18 cellular contexts compared by ENCODE assay signal in the genomic region with DNA sequence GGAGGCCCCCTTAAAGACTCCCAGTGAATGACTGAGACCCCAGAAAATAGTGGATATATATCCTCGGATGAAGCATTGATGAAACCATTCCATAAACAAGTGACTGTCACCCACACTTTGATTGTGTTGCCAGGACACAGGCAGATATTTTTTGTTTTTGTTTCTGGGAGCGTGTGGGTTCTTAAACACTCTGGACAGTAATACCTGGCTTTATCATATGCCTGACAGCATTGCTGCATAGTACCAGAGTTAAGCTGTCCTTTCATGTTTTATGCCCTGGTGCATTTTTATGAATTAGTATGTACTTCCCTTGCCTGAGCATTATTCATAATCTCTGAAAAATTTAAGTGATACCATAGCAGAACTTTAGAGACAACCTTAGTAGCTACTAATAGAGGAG. TPM values are rescaled to one million over a fixed set of nuclear protein-coding genes. Genes with fewer than 3 reads are reported as not detected.
DNase-seq lines count a peak whose midpoint lies in the region; ATAC-seq, FAIRE-seq and TF ChIP-seq lines count a peak whose summit lies in the region.
"Had no signal": no experiment of that assay in that cellular context is flagged by ENCODE, and none has a peak within 500 bp of the region (broad histone marks: within the 10 kb centered on the region; RNA-seq: fewer than 3 reads in every experiment).

No MANE protein-coding gene starts in this region.

- H3K4me1 Mint-ChIP-seq in activated naive CD4-positive, alpha-beta T cell treated with anti-CD3 and anti-CD28 coated beads for 36 hours (ENCODE audit: low read depth) = peaks cover 15% of the 10 kb centered on the region
- peaks cover 25% of the 10 kb centered on the region for H3K4me1 Mint-ChIP-seq in CD8-positive, alpha-beta T cell (ENCODE audit: low read depth)
- peaks cover 21% of the 10 kb centered on the region for H3K4me1 Mint-ChIP-seq in mesothelial cell of epicardium

- no peaks in the 10 kb centered on the region for H3K27me3 Mint-ChIP-seq in activated naive CD4-positive, alpha-beta T cell treated with anti-CD3 and anti-CD28 coated beads for 36 hours (ENCODE audit: low read depth)
- H3K27me3 Mint-ChIP-seq in CD8-positive, alpha-beta T cell (ENCODE audit: low read depth) = no peaks in the 10 kb centered on the region
- no peaks in the 10 kb centered on the region for H3K27me3 Mint-ChIP-seq in mesothelial cell of epicardium (ENCODE audit: low read depth)

- BruUV-seq in K562 (replicated peaks; lab: Mats Ljungman, UMichigan) = no TSS peak

- peaks cover 27% of the 10 kb centered on the region for H3K36me3 Mint-ChIP-seq in activated naive CD4-positive, alpha-beta T cell treated with anti-CD3 and anti-CD28 coated beads for 36 hours (ENCODE audit: low read depth)
- H3K36me3 Mint-ChIP-seq in CD8-positive, alpha-beta T cell = peaks cover 63% of the 10 kb centered on the region
- peaks cover 14% of the 10 kb centered on the region for H3K36me3 Mint-ChIP-seq in mesothelial cell of epicardium

- H3K79me2 ChIP-seq in K562 (ENCODE audit: control insufficient read depth, insufficient read depth, low read length) = peaks cover 44% of the 10 kb centered on the region

- TF ChIP-seq EP300 in K562 (IDR thresholded peaks at IDR 0.05; ENCODE audit: low read length) = no peak

- peaks cover 5% of the 10 kb centered on the region for H3K36me3 ChIP-seq in CD8-positive, alpha-beta T cell (ENCODE audit: insufficient read depth, low read length)
- peaks cover 50% of the 10 kb centered on the region; the same call in 2 of the 3 replicates for H3K36me3 ChIP-seq in K562 (ENCODE audit: control insufficient read depth, insufficient read depth, low read length)

- TF ChIP-seq POLR2A in K562 (conservative IDR thresholded peaks at IDR 0.05) = no peak

- peak overlapping the region in 1 of 2 experiments; percentile 31; a peak in 2 of 4 replicates for H3K9ac ChIP-seq in K562 (ENCODE audit: insufficient read depth in 1 of 2, low read depth in 2 of 2, low read length in 2 of 2)
- H3K9ac ChIP-seq: BLaER1 treated with 17β-estradiol and CSF1 and Interleukin-3, amounts not matched to agents 10 nM and 100 nM had no signal

- H3K4me3 Mint-ChIP-seq in activated naive CD4-positive, alpha-beta T cell treated with anti-CD3 and anti-CD28 coated beads for 36 hours = no peak overlapping the region
- H3K4me3 Mint-ChIP-seq in CD8-positive, alpha-beta T cell = no peak overlapping the region
- no peak overlapping the region for H3K4me3 Mint-ChIP-seq in mesothelial cell of epicardium

- H3K27ac Mint-ChIP-seq in activated naive CD4-positive, alpha-beta T cell treated with anti-CD3 and anti-CD28 coated beads for 36 hours = peak overlapping the region; percentile 16
- peak overlapping the region; percentile 25 for H3K27ac Mint-ChIP-seq in CD8-positive, alpha-beta T cell
- H3K27ac Mint-ChIP-seq in mesothelial cell of epicardium = peak overlapping the region; percentile 32

- no peak overlapping the region for H2AFZ ChIP-seq in K562 (ENCODE audit: low read depth, low read length)

- no peak overlapping the region for H3K4me3 ChIP-seq in CD8-positive, alpha-beta T cell (ENCODE audit: low read depth, low read length)
- no peak overlapping the region for H3K4me3 ChIP-seq in K562
- H3K4me3 ChIP-seq: A549; BLaER1 treated with 17β-estradiol and CSF1 and Interleukin-3, amounts not matched to agents 10 nM and 100 nM had no signal

- TF ChIP-seq RAD21 in K562 (CRISPR knock-in tag; conservative IDR thresholded peaks at IDR 0.05 in 1 of 2, IDR thresholded peaks at IDR 0.05 in 1 of 2) = no peak

- H3K27ac ChIP-seq in CD8-positive, alpha-beta T cell (ENCODE audit: low read depth, low read length) = no peak overlapping the region
- H3K27ac ChIP-seq in K562 (ENCODE audit: extremely low read depth, low read depth, low read length) = peak overlapping the region; percentile 11
- H3K27ac ChIP-seq: BLaER1 treated with 17β-estradiol and CSF1 and Interleukin-3, amounts not matched to agents 10 nM and 100 nM had no signal

- no peaks in the 10 kb centered on the region for H3K9me3 ChIP-seq in CD8-positive, alpha-beta T cell (ENCODE audit: low read length)
- H3K9me3 ChIP-seq in K562 (replicated peaks; ENCODE audit: control insufficient read depth, insufficient read depth, low read depth, low read length) = no peaks in the 10 kb centered on the region
- H3K9me3 ChIP-seq: A549; BLaER1 treated with 17β-estradiol and CSF1 and Interleukin-3, amounts not matched to agents 10 nM and 100 nM had no signal

- in situ Hi-C loops in K562 (cut with MboI) = no loop called here

- H3K27me3 ChIP-seq in CD8-positive, alpha-beta T cell (ENCODE audit: insufficient read depth, low read length) = no peaks in the 10 kb centered on the region
- no peaks in the 10 kb centered on the region for H3K27me3 ChIP-seq in K562 (ENCODE audit: control insufficient read depth in 2 of 2, insufficient read depth in 2 of 2, low read length in 2 of 2)
- H3K27me3 ChIP-seq: BLaER1 treated with 17β-estradiol and CSF1 and Interleukin-3, amounts not matched to agents 10 nM and 100 nM had no signal

- H4K20me1 ChIP-seq in K562 (replicated peaks; ENCODE audit: control insufficient read depth, insufficient read depth, low read length) = no peaks in the 10 kb centered on the region

- ATAC-seq in CD8-positive, alpha-beta T cell = no peak
- ATAC-seq in K562 = peak; percentile 63
- ATAC-seq: A549 had no signal

- H3K4me2 ChIP-seq in K562 (ENCODE audit: insufficient read depth, low read length) = no peak overlapping the region
- H3K4me2 ChIP-seq: A549; BLaER1 treated with 17β-estradiol and CSF1 and Interleukin-3, amounts not matched to agents 10 nM and 100 nM had no signal

- H3K9me1 ChIP-seq in K562 (ENCODE audit: control insufficient read depth, insufficient read depth, low read length) = no peaks in the 10 kb centered on the region

- 36% methylated on average over 2 of the region's 2 CpGs for WGBS in K562 (ENCODE audit: insufficient coverage, low coverage, missing lambda C conversion rate)

- POLR2A ChIA-PET in CD8-positive, alpha-beta T cell (lab: Charles Lee) = no interaction called here
- POLR2A ChIA-PET in K562 (lab: Yijun Ruan, JAX) = interaction anchor here (1.0 to 1.4 kb wide), 2 partner anchors 8 to 17 kb away, joined by 3 to 5 read pairs; no protein-coding TSS in a partner anchor

- H3K4me1 ChIP-seq in CD8-positive, alpha-beta T cell (ENCODE audit: insufficient read depth, low read length) = no peaks in the 10 kb centered on the region
- peaks cover 3 to 21% of the 10 kb centered on the region in 2 experiments for H3K4me1 ChIP-seq in K562 (replicated peaks in 1 of 2; ENCODE audit: control insufficient read depth in 2 of 2, insufficient read depth in 2 of 2, low read length in 2 of 2)
- H3K4me1 ChIP-seq: BLaER1 treated with 17β-estradiol and CSF1 and Interleukin-3, amounts not matched to agents 10 nM and 100 nM had no signal

- CTCF ChIA-PET in activated naive CD4-positive, alpha-beta T cell treated with anti-CD3 and anti-CD28 coated beads for 36 hours (lab: Charles Lee) = interaction anchor here (0.9 kb wide), 1 partner anchor 23 kb away, joined by 3 read pairs; no protein-coding TSS in a partner anchor
- CTCF ChIA-PET in CD8-positive, alpha-beta T cell (lab: Charles Lee) = no interaction called here
- CTCF ChIA-PET in K562 (lab: Yijun Ruan, JAX; ENCODE audit: low intra/inter-chr PET ratio) = no interaction called here

- H3K9me3 Mint-ChIP-seq in activated naive CD4-positive, alpha-beta T cell treated with anti-CD3 and anti-CD28 coated beads for 36 hours = no peaks in the 10 kb centered on the region
- H3K9me3 Mint-ChIP-seq in CD8-positive, alpha-beta T cell = no peaks in the 10 kb centered on the region
- no peaks in the 10 kb centered on the region for H3K9me3 Mint-ChIP-seq in mesothelial cell of epicardium

- DNase-seq in activated naive CD4-positive, alpha-beta T cell treated with anti-CD3 and anti-CD28 coated beads for 36 hours = no peak
- DNase-seq in activated naive CD4-positive, alpha-beta T cell treated with anti-CD3 and anti-CD28 coated beads, Interleukin-2, amount 50 U/mL, for 16 hours = no peak
- DNase-seq in CD8-positive, alpha-beta T cell = no peak
- DNase-seq in K562 (ENCODE audit: extremely low read depth in 1 of 4, low spot score in 3 of 4) (no peak), mesothelial cell of epicardium (ENCODE audit: low spot score in 2 of 2, unreplicated experiment in 2 of 2) (no peak), HuH-7 (ENCODE audit: low spot score) (no peak), NAMALWA (ENCODE audit: low spot score) (no peak)
- DNase-seq in stimulated activated CD4-positive, alpha-beta T cell treated with anti-CD3 and anti-CD28 coated beads, Interleukin-15, amount 100 ng/mL, for 24 hours = no peak
- DNase-seq: DMS79, KG1, MV-4-11, NCI-H1417, NCI-H187 treated with DMSO at 0.1 percent for 48 hours, NCI-H345, NCI-H524 treated with DMSO at 0.1 percent for 48 hours had no signal

- no peak for TF ChIP-seq CTCF in CD8-positive, alpha-beta T cell (IDR thresholded peaks at IDR 0.05)
- no peak for TF ChIP-seq CTCF in K562 (IDR thresholded peaks at IDR 0.05 in 2 of 3, conservative IDR thresholded peaks at IDR 0.05 in 1 of 3; ENCODE audit: insufficient read depth in 2 of 3, low read depth in 1 of 3, low read length in 3 of 3)
- no peak for TF ChIP-seq CTCF in mesothelial cell of epicardium (IDR thresholded peaks at IDR 0.05; ENCODE audit: unreplicated experiment)

- intact Hi-C loops in activated naive CD4-positive, alpha-beta T cell treated with anti-CD3 and anti-CD28 coated beads for 36 hours (cut with micrococcal nuclease) = no loop called here
- intact Hi-C loops in CD8-positive, alpha-beta T cell (cut with DNase I, micrococcal nuclease) = no loop called here
- intact Hi-C loops in K562 (cut with micrococcal nuclease) = no loop called here

- FAIRE-seq in K562 (lab: Jason Lieb, UNC) = no peak
- FAIRE-seq: A549, H1 had no signal

RNA-seq across cellular contexts. Expression of a gene that starts 30.2 kb away (rescaled TPM):
- total RNA-seq in activated naive CD4-positive, alpha-beta T cell treated with anti-CD3 and anti-CD28 coated beads for 36 hours = 10 to 100 TPM; 54.0 to 57.7 TPM
- 10 to 100 TPM; 83.6 to 94.8 TPM for total RNA-seq in CD8-positive, alpha-beta T cell
- 48.5 and 222 TPM in 2 replicates for total RNA-seq in K562 (2011; cell fraction: chromatin; rRNA removed; ENCODE audit: low replicate concordance)
- 23.3 and 32.6 TPM in 2 replicates for total RNA-seq in K562 (2011; cell fraction: nucleolus; rRNA removed)
- total RNA-seq in K562 (2011; cell fraction: nucleoplasm; rRNA removed) = 72.3 and 122 TPM in 2 replicates
- total RNA-seq in K562 (2014; rRNA removed) (31.4 and 37.8 TPM in 2 replicates), K562 (2014; rRNA removed; fragmentation: Illumina TruSeq; extraction: Trizol) (79.4 and 89.9 TPM in 2 replicates), K562 (2015; rRNA removed; fragmentation: Illumina TruSeq; extraction: Trizol) (59.7 and 65.9 TPM in 2 replicates), K562 (2021) (52.9 and 60.2 TPM in 2 replicates), mesothelial cell of epicardium (150 to 159 TPM (median 157 TPM) in 3 replicates)
- polyA plus RNA-seq in K562 (2011; rRNA removed) (33.6 and 43.7 TPM in 2 replicates), K562 (2014; fragmentation: Illumina TruSeq; extraction: Trizol) (48.2 and 57.7 TPM in 2 replicates), K562 (2014; fragmentation: Nextera tagmentation; extraction: Ambion mirVana) (10 to 100 TPM; 11.1 to 12.6 TPM), K562 (2014; rRNA removed) (42.2 and 46.8 TPM in 2 replicates)
- 5.2 and 9.1 TPM in 2 replicates for polyA plus RNA-seq in K562 (2011; cell fraction: cytosol; rRNA removed)
- polyA plus RNA-seq in K562 (2011; cell fraction: nucleus; rRNA removed) = 21.5 and 23.7 TPM in 2 replicates
- 32.8 and 39.2 TPM in 2 replicates for polyA plus RNA-seq in K562 (2012)
- polyA minus RNA-seq in K562 (2011; rRNA and poly(A)+ RNA removed) = 55.8 and 68.9 TPM in 2 replicates
- polyA minus RNA-seq in K562 (2011; cell fraction: cytosol; rRNA and poly(A)+ RNA removed) = 15.6 and 21.2 TPM in 2 replicates
- 43.8 and 69.5 TPM in 2 replicates for polyA minus RNA-seq in K562 (2011; cell fraction: nucleus; rRNA and poly(A)+ RNA removed)
